1 cellular context compared by ENCODE assay signal in the genomic region with DNA sequence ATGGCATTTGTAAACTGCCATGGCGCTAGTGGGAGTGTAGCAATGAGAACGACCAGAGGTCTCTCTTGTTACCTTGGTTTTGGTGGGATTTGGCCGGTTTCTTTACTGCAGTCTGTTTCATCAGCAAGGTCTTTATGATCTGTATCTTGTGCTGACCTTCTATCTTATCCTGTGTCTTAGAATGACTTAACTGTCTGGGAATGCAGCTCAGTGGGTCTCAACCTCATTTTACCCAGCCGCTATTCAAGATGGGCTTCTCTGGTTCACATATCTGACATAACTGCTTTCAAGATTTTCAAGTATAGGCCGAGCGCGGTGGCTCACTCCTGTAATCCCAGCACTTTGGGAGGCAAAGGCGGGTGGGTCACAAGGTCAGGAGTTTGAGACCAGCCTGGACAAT.
TF ChIP-seq lines count a peak whose summit lies in the region.

No MANE protein-coding gene starts in this region.

TF ChIP-seq in K562, 482 proteins besides CTCF, POLR2A, EP300 and RAD21:
- TF ChIP-seq, protein P1, sequence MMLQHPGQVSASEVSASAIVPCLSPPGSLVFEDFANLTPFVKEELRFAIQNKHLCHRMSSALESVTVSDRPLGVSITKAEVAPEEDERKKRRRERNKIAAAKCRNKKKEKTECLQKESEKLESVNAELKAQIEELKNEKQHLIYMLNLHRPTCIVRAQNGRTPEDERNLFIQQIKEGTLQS (IDR thresholded peaks at IDR 0.05) = peak; percentile 39; the same call in 1 of the 2 replicates
- TF ChIP-seq, protein P1 (CRISPR knock-in tag; conservative IDR thresholded peaks at IDR 0.05) = no peak
- TF ChIP-seq CREBBP (IDR thresholded peaks at IDR 0.05; ENCODE audit: low read depth, low read length) (no peak), ZNF24 (IDR thresholded peaks at IDR 0.05) (no peak), ZZZ3 (IDR thresholded peaks at IDR 0.05) (no peak), SMAD4 (CRISPR knock-in tag; conservative IDR thresholded peaks at IDR 0.05) (peak; percentile 97), JUND (IDR thresholded peaks at IDR 0.05; ENCODE audit: borderline replicate concordance, low read depth, low read length) (0 out of 2 replicates have a peak, but pooled peaks have one; percentile 35), JUND (tag; IDR thresholded peaks at IDR 0.05; ENCODE audit: borderline replicate concordance, low read depth, low read length) (no peak), SMARCA4 (IDR thresholded peaks at IDR 0.05) (no peak), FOXP1 (CRISPR knock-in tag; IDR thresholded peaks at IDR 0.05) (no peak)
- TF ChIP-seq, protein P2, sequence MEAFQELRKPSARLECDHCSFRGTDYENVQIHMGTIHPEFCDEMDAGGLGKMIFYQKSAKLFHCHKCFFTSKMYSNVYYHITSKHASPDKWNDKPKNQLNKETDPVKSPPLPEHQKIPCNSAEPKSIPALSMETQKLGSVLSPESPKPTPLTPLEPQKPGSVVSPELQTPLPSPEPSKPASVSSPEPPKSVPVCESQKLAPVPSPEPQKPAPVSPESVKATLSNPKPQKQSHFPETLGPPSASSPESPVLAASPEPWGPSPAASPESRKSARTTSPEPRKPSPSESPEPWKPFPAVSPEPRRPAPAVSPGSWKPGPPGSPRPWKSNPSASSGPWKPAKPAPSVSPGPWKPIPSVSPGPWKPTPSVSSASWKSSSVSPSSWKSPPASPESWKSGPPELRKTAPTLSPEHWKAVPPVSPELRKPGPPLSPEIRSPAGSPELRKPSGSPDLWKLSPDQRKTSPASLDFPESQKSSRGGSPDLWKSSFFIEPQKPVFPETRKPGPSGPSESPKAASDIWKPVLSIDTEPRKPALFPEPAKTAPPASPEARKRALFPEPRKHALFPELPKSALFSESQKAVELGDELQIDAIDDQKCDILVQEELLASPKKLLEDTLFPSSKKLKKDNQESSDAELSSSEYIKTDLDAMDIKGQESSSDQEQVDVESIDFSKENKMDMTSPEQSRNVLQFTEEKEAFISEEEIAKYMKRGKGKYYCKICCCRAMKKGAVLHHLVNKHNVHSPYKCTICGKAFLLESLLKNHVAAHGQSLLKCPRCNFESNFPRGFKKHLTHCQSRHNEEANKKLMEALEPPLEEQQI (IDR thresholded peaks at IDR 0.05) = no peak
- TF ChIP-seq, protein P3, sequence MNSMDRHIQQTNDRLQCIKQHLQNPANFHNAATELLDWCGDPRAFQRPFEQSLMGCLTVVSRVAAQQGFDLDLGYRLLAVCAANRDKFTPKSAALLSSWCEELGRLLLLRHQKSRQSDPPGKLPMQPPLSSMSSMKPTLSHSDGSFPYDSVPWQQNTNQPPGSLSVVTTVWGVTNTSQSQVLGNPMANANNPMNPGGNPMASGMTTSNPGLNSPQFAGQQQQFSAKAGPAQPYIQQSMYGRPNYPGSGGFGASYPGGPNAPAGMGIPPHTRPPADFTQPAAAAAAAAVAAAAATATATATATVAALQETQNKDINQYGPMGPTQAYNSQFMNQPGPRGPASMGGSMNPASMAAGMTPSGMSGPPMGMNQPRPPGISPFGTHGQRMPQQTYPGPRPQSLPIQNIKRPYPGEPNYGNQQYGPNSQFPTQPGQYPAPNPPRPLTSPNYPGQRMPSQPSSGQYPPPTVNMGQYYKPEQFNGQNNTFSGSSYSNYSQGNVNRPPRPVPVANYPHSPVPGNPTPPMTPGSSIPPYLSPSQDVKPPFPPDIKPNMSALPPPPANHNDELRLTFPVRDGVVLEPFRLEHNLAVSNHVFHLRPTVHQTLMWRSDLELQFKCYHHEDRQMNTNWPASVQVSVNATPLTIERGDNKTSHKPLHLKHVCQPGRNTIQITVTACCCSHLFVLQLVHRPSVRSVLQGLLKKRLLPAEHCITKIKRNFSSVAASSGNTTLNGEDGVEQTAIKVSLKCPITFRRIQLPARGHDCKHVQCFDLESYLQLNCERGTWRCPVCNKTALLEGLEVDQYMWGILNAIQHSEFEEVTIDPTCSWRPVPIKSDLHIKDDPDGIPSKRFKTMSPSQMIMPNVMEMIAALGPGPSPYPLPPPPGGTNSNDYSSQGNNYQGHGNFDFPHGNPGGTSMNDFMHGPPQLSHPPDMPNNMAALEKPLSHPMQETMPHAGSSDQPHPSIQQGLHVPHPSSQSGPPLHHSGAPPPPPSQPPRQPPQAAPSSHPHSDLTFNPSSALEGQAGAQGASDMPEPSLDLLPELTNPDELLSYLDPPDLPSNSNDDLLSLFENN (IDR thresholded peaks at IDR 0.05; ENCODE audit: low read depth in 2 of 2, low read length in 2 of 2) = no peak
